ENCODE assay signal across 8 cellular contexts in the genomic region with DNA sequence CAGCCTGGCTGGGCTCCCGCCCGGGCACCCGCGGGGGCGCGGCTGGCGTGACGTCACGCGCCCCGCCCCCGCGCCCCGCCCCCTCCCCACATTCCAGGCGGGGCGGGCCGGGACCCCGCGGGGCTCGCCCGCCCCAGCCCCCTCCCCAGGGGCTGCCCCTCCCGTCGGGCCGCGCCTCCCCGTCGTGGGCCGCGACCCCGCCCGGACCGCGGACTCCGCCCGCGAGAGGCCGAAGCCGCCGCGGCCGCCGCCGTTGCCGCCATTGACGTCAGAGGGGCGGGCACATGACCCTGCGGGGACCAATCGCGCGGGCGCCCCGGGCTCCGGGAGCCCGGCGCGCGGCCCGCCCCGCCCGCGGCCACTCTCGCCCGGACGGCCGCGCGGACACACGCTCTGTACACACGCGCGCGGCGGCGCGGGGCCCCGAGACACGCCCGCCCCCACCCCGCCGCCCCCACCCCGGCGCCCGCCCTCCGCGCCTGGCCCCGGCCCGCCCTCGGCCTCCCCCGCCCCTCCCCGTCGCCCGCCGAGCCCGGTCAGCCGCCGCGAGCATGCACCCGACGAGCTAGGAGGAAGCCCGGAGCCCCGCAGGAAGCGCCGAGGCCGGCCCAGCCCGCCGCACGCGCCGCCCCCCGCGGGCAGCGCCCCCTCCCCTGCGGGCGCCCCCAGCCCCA. TPM values are rescaled to one million over a fixed set of nuclear protein-coding genes. Genes with fewer than 3 reads are reported as not detected.
DNase-seq lines count a peak whose midpoint lies in the region; ATAC-seq and TF ChIP-seq lines count a peak whose summit lies in the region.

A gene (plus strand): TSS at position 361 of the 674 bp plus-strand sequence.

- peak within 1 kb of the TSS; percentile 51 for H2AFZ ChIP-seq in fibroblast of lung (ENCODE audit: low read length)

- H3K27me3 Mint-ChIP-seq in CD8-positive, alpha-beta memory T cell = peaks cover 0 to 11% of the 10 kb centered on the region in 2 donors
- H3K27me3 Mint-ChIP-seq in activated T-helper 17 cell treated with anti-CD3 and anti-CD28 coated beads, Interleukin-2, amount 50 U/mL, for 72 hours = no peaks in the 10 kb centered on the region
- peaks cover 0 to 41% (median 0%) of the 10 kb centered on the region in 5 donors for H3K27me3 Mint-ChIP-seq in naive thymus-derived CD4-positive, alpha-beta T cell
- no peaks in the 10 kb centered on the region for H3K27me3 Mint-ChIP-seq in stimulated activated naive B cell treated with anti-CD40 and anti-IgM and Interleukin-4, amounts not matched to agents 10 μg/mL and 1 μg/mL and 100 μg/mL, for 72 hours

- H3K4me1 Mint-ChIP-seq in CD8-positive, alpha-beta memory T cell = peaks cover 46 to 59% (median 55%) of the 10 kb centered on the region in 3 donors
- peaks cover 11% of the 10 kb centered on the region for H3K4me1 Mint-ChIP-seq in activated T-helper 17 cell treated with anti-CD3 and anti-CD28 coated beads, Interleukin-2, amount 50 U/mL, for 72 hours
- peaks cover 26 to 54% (median 48%) of the 10 kb centered on the region in 7 donors for H3K4me1 Mint-ChIP-seq in naive thymus-derived CD4-positive, alpha-beta T cell
- peaks cover 29 to 52% of the 10 kb centered on the region in 2 donors for H3K4me1 Mint-ChIP-seq in stimulated activated naive B cell treated with anti-CD40 and anti-IgM and Interleukin-4, amounts not matched to agents 10 μg/mL and 1 μg/mL and 100 μg/mL, for 72 hours

- peak; percentile 74 to 86 (median 81) for DNase-seq in CD8-positive, alpha-beta memory T cell
- DNase-seq in RPMI8226 = peak; percentile 84
- peak; percentile 72 for DNase-seq in fibroblast of lung (ENCODE audit: low read depth in 2 of 2)
- peak; percentile 66 to 89 (median 79) for DNase-seq in naive thymus-derived CD4-positive, alpha-beta T cell
- peak; percentile 78 for DNase-seq in stimulated activated naive B cell treated with anti-CD40 and anti-IgM and Interleukin-4, amounts not matched to agents 10 μg/mL and 1 μg/mL and 100 μg/mL, for 72 hours

- POLR2A ChIA-PET in CD8-positive, alpha-beta memory T cell (lab: Charles Lee) = no interaction called here
- POLR2A ChIA-PET in naive thymus-derived CD4-positive, alpha-beta T cell (lab: Charles Lee) = no interaction called here

- peaks cover 0 to 21% (median 0%) of the 10 kb centered on the region in 3 donors for H3K36me3 Mint-ChIP-seq in CD8-positive, alpha-beta memory T cell
- H3K36me3 Mint-ChIP-seq in activated T-helper 17 cell treated with anti-CD3 and anti-CD28 coated beads, Interleukin-2, amount 50 U/mL, for 72 hours (ENCODE audit: low read depth) = peaks cover 16% of the 10 kb centered on the region
- peaks cover 0 to 9% (median 0%) of the 10 kb centered on the region in 5 donors for H3K36me3 Mint-ChIP-seq in naive thymus-derived CD4-positive, alpha-beta T cell
- H3K36me3 Mint-ChIP-seq in stimulated activated naive B cell treated with anti-CD40 and anti-IgM and Interleukin-4, amounts not matched to agents 10 μg/mL and 1 μg/mL and 100 μg/mL, for 72 hours = peaks cover under 1 to 4% of the 10 kb centered on the region in 2 donors

- H3K4me3 Mint-ChIP-seq in CD8-positive, alpha-beta memory T cell = peak within 1 kb of the TSS; percentile 85 to 97 (median 94)
- peak within 1 kb of the TSS; percentile 99 for H3K4me3 Mint-ChIP-seq in activated T-helper 17 cell treated with anti-CD3 and anti-CD28 coated beads, Interleukin-2, amount 50 U/mL, for 72 hours
- peak within 1 kb of the TSS; percentile 85 to 94 (median 90) for H3K4me3 Mint-ChIP-seq in naive thymus-derived CD4-positive, alpha-beta T cell
- peak within 1 kb of the TSS; percentile 87 to 92 for H3K4me3 Mint-ChIP-seq in stimulated activated naive B cell treated with anti-CD40 and anti-IgM and Interleukin-4, amounts not matched to agents 10 μg/mL and 1 μg/mL and 100 μg/mL, for 72 hours

- TF ChIP-seq CTCF in fibroblast of lung (conservative IDR thresholded peaks at IDR 0.05 in 1 of 2, IDR thresholded peaks at IDR 0.05 in 1 of 2; ENCODE audit: low read depth in 1 of 2, low read length in 2 of 2) = no peak

- H3K9me3 Mint-ChIP-seq in CD8-positive, alpha-beta memory T cell = no peaks in the 10 kb centered on the region
- no peaks in the 10 kb centered on the region for H3K9me3 Mint-ChIP-seq in activated T-helper 17 cell treated with anti-CD3 and anti-CD28 coated beads, Interleukin-2, amount 50 U/mL, for 72 hours
- H3K9me3 Mint-ChIP-seq in naive thymus-derived CD4-positive, alpha-beta T cell = peaks cover 0 to 2% (median 0%) of the 10 kb centered on the region in 11 donors
- no peaks in the 10 kb centered on the region for H3K9me3 Mint-ChIP-seq in stimulated activated naive B cell treated with anti-CD40 and anti-IgM and Interleukin-4, amounts not matched to agents 10 μg/mL and 1 μg/mL and 100 μg/mL, for 72 hours

- peak within 1 kb of the TSS; percentile 81 for H3K4me3 ChIP-seq in CD8-positive, alpha-beta memory T cell (ENCODE audit: low read length)
- H3K4me3 ChIP-seq in fibroblast of lung (replicated peaks in 1 of 4; ENCODE audit: control extremely low read depth in 1 of 4, insufficient read depth in 1 of 4, low read depth in 3 of 4, low read length in 4 of 4) = peak within 1 kb of the TSS; percentile 71 to 90 (median 84)
- H3K4me3 ChIP-seq in naive thymus-derived CD4-positive, alpha-beta T cell (ENCODE audit: low read length) = peak within 1 kb of the TSS; percentile 91

- CTCF ChIA-PET in CD8-positive, alpha-beta memory T cell (lab: Charles Lee) = no interaction called here
- CTCF ChIA-PET in naive thymus-derived CD4-positive, alpha-beta T cell (lab: Charles Lee) = no interaction called here

- ATAC-seq in GM19395 (IDR thresholded peaks at IDR 0.05; ENCODE audit: unreplicated experiment) = peak; percentile 74
- ATAC-seq in HG03558 (IDR thresholded peaks at IDR 0.05; ENCODE audit: extremely low read depth, unreplicated experiment) = peak; percentile 73
- peak; percentile 86 for ATAC-seq in activated T-helper 17 cell treated with anti-CD3 and anti-CD28 coated beads, Interleukin-2, amount 50 U/mL, for 72 hours (replicated peaks)
- ATAC-seq in naive thymus-derived CD4-positive, alpha-beta T cell = peak; percentile 88
- ATAC-seq in stimulated activated naive B cell treated with anti-CD40 and anti-IgM and Interleukin-4, amounts not matched to agents 10 μg/mL and 1 μg/mL and 100 μg/mL, for 72 hours (replicated peaks) = peak; percentile 84 to 88

- peak within 1 kb of the TSS; percentile 93 to 98 (median 96) for H3K27ac Mint-ChIP-seq in CD8-positive, alpha-beta memory T cell
- peak within 1 kb of the TSS; percentile 96 for H3K27ac Mint-ChIP-seq in activated T-helper 17 cell treated with anti-CD3 and anti-CD28 coated beads, Interleukin-2, amount 50 U/mL, for 72 hours
- H3K27ac Mint-ChIP-seq in naive thymus-derived CD4-positive, alpha-beta T cell = peak within 1 kb of the TSS; percentile 90 to 97 (median 94)
- peak within 1 kb of the TSS; percentile 92 for H3K27ac Mint-ChIP-seq in stimulated activated naive B cell treated with anti-CD40 and anti-IgM and Interleukin-4, amounts not matched to agents 10 μg/mL and 1 μg/mL and 100 μg/mL, for 72 hours

- peak within 1 kb of the TSS; percentile 84 for H3K27ac ChIP-seq in CD8-positive, alpha-beta memory T cell (ENCODE audit: low read depth, low read length)
- peak within 1 kb of the TSS; percentile 51 for H3K27ac ChIP-seq in fibroblast of lung (ENCODE audit: insufficient read depth, low read length)
- peak within 1 kb of the TSS; percentile 77 for H3K27ac ChIP-seq in naive thymus-derived CD4-positive, alpha-beta T cell (ENCODE audit: low read depth, low read length)

- peak within 1 kb of the TSS; percentile 71 for H3K9ac ChIP-seq in fibroblast of lung (ENCODE audit: insufficient read depth, low read length)

- no peaks in the 10 kb centered on the region for H3K36me3 ChIP-seq in CD8-positive, alpha-beta memory T cell (ENCODE audit: insufficient read depth, low read length)
- no peaks in the 10 kb centered on the region for H3K36me3 ChIP-seq in fibroblast of lung (ENCODE audit: control insufficient read depth, insufficient read depth, low read length)
- H3K36me3 ChIP-seq in naive thymus-derived CD4-positive, alpha-beta T cell (ENCODE audit: control insufficient read depth in 2 of 3, insufficient read depth in 3 of 3, low read length in 3 of 3) = no peaks in the 10 kb centered on the region

- H3K79me2 ChIP-seq in fibroblast of lung (ENCODE audit: control insufficient read depth, insufficient read depth, low read length) = peaks cover 18% of the 10 kb centered on the region

- H3K9me3 ChIP-seq in CD8-positive, alpha-beta memory T cell (ENCODE audit: low read length) = no peaks in the 10 kb centered on the region
- no peaks in the 10 kb centered on the region for H3K9me3 ChIP-seq in fibroblast of lung (ENCODE audit: control insufficient read depth, insufficient read depth, low read depth, low read length)
- no peaks in the 10 kb centered on the region for H3K9me3 ChIP-seq in naive thymus-derived CD4-positive, alpha-beta T cell (ENCODE audit: control insufficient read depth in 2 of 3, low read length in 3 of 3)

- H3K4me1 ChIP-seq in CD8-positive, alpha-beta memory T cell (ENCODE audit: insufficient read depth, low read length) = peaks cover 45% of the 10 kb centered on the region
- peaks cover 2% of the 10 kb centered on the region for H3K4me1 ChIP-seq in fibroblast of lung (ENCODE audit: control insufficient read depth, extremely low read depth, insufficient read depth, low read length)
- H3K4me1 ChIP-seq in naive thymus-derived CD4-positive, alpha-beta T cell (ENCODE audit: control insufficient read depth in 2 of 2, insufficient read depth in 2 of 2, low read length in 2 of 2) = peaks cover 35 to 37% of the 10 kb centered on the region in 2 donors

- H4K20me1 ChIP-seq in fibroblast of lung (ENCODE audit: control insufficient read depth, extremely low read depth, insufficient read depth, low read length) = peaks cover 1% of the 10 kb centered on the region

- H3K27me3 ChIP-seq in CD8-positive, alpha-beta memory T cell (ENCODE audit: insufficient read depth, low read length, poor library complexity, severe bottlenecking) = no peaks in the 10 kb centered on the region
- H3K27me3 ChIP-seq in fibroblast of lung (ENCODE audit: control insufficient read depth, insufficient read depth, low read length) = peaks cover 30% of the 10 kb centered on the region
- no peaks in the 10 kb centered on the region for H3K27me3 ChIP-seq in naive thymus-derived CD4-positive, alpha-beta T cell (ENCODE audit: control insufficient read depth in 2 of 2, insufficient read depth in 2 of 2, low read length in 2 of 2)

- intact Hi-C loops in naive thymus-derived CD4-positive, alpha-beta T cell (cut with micrococcal nuclease) = loop anchor here (2.0 to 10.0 kb wide), 11 partner anchors 38 to 640 kb away; a partner anchor contains a TSS

- H3K4me2 ChIP-seq in fibroblast of lung (ENCODE audit: extremely low read depth, insufficient read depth, low read length) = peak within 1 kb of the TSS; percentile 82

RNA-seq across cellular contexts. Expression of the gene that starts here (rescaled TPM):
- 10 to 100 TPM; 23.6 to 24.4 TPM for total RNA-seq in CD8-positive, alpha-beta memory T cell
- 1.0 TPM for polyA plus RNA-seq in CD8-positive, alpha-beta memory T cell
- 10 to 100 TPM; 28.5 to 57.5 TPM for total RNA-seq in activated T-helper 17 cell treated with anti-CD3 and anti-CD28 coated beads, Interleukin-2, amount 50 U/mL, for 72 hours
- total RNA-seq in fibroblast of lung = 2.8 and 5.1 TPM in 2 replicates
- 1.9 and 3.5 TPM in 2 replicates for polyA plus RNA-seq in fibroblast of lung
- 9.2 and 12.4 TPM in 2 replicates for polyA plus RNA-seq in fibroblast of lung (2012)
- polyA minus RNA-seq in fibroblast of lung (ENCODE audit: low replicate concordance) = 24.9 and 28.8 TPM in 2 replicates
- 10 to 100 TPM; 28.9 to 75.4 (median 38.2) TPM for total RNA-seq in naive thymus-derived CD4-positive, alpha-beta T cell
- polyA plus RNA-seq in naive thymus-derived CD4-positive, alpha-beta T cell = under 1 TPM; 0.66 to 0.92 TPM

Comparison
In these comparisons a context has a peak if more than half of its experiments do, and no peak if none do; other contexts are left out.
1. Peak in every context shown above with its lines: DNase-seq, ATAC-seq, H3K4me3 ChIP-seq and H3K27ac ChIP-seq.